Comparison of ENCODE assay signal across 8 cellular contexts in the genomic region with DNA sequence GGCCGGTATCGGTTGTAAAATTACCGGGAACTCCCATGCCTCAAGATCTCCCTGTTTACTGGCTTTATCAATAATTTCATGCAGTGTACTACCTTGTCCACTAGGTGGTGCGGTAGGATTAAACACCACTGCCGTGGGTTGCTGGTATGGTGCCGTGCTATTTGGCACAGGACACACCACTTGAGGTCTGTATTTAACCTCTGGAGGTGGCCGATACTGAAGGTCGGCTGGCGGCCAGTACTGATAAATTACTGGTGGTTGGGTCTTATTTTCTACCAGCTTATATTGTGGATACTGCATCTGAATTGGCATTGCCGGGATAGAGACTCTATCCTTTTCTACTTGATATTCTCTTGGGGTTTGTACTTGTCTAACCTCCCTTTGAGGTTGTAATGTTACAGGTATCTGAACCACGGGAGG. TPM values are rescaled to one million over a fixed set of nuclear protein-coding genes. Genes with fewer than 3 reads are reported as not detected.
DNase-seq lines count a peak whose midpoint lies in the region; ATAC-seq lines count a peak whose summit lies in the region.

No MANE protein-coding gene starts in this region.

- ATAC-seq in HG03108 (IDR thresholded peaks at IDR 0.05; ENCODE audit: unreplicated experiment) (peak; percentile 81), HG02678 (IDR thresholded peaks at IDR 0.05; ENCODE audit: unreplicated experiment) (no peak)

- DNase-seq in G401 (ENCODE audit: low spot score) = peak; percentile 91
- DNase-seq in NCI-H345 treated with DMSO at 0.1 percent for 48 hours (lab: John Stamatoyannopoulos, UW; ENCODE audit: unreplicated experiment) = peak; percentile 82
- DNase-seq in activated CD4-positive, CD25-positive, alpha-beta regulatory T cell (lab: John Stamatoyannopoulos, UW) = peak; percentile 15 to 45 (median 40)
- DNase-seq in central memory CD4-positive, alpha-beta T cell = peak; percentile 73
- DNase-seq in kidney glomerular epithelial cell (lab: John Stamatoyannopoulos, UW) = peak; percentile 77
- DNase-seq in stimulated activated CD4-positive, alpha-beta T cell treated with anti-CD3 and anti-CD28 coated beads, Interleukin-1b, Interleukin-23, amount 100 ng/mL, for 48 hours = peak; percentile 66

- in situ Hi-C loops in G401 (cut with HindIII; ENCODE audit: low sequenced_read_pairs) = no loop called here

RNA-seq across cellular contexts. Expression of a gene that starts 14.3 kb away (rescaled TPM):
- not detected in 2 replicates for total RNA-seq in G401 (2014; rRNA removed; shearing (Covaris generic))

RNA-seq across cellular contexts. Expression of a gene that starts 22.1 kb away (rescaled TPM):
- 120 and 159 TPM in 2 replicates for total RNA-seq in G401 (2014; rRNA removed; shearing (Covaris generic))

RNA-seq across cellular contexts. Expression of a gene that starts 27.7 kb away (rescaled TPM):
- total RNA-seq in G401 (2014; rRNA removed; shearing (Covaris generic)) = 47.5 and 52.5 TPM in 2 replicates

RNA-seq across cellular contexts. Expression of a gene that starts 59.0 kb away (rescaled TPM):
- 0.75 TPM in 1 of 2 replicates, not detected in the other for total RNA-seq in G401 (2014; rRNA removed; shearing (Covaris generic))

Comparison
In these comparisons a context has a peak if more than half of its experiments do, and no peak if none do; other contexts are left out.
1. DNase-seq: peak in every context shown above with its lines; median percentile 91 in G401; 82 in NCI-H345 treated with DMSO at 0.1 percent for 48 hours; 77 in kidney glomerular epithelial cell; 73 in central memory CD4-positive, alpha-beta T cell; 66 in stimulated activated CD4-positive, alpha-beta T cell treated with anti-CD3 and anti-CD28 coated beads, Interleukin-1b, Interleukin-23, amount 100 ng/mL, for 48 hours; 40 in activated CD4-positive, CD25-positive, alpha-beta regulatory T cell.